16 cellular contexts compared by ENCODE assay signal in genomic region chr13:31908696-31909386, GRCh38.
A peak's percentile ranks its signal among the peaks of the same experiment; 100 is the strongest.
DNase-seq lines count a peak whose midpoint lies in the region; ATAC-seq and TF ChIP-seq lines count a peak whose summit lies in the region.
"Had no signal": no experiment of that assay in that cellular context is flagged by ENCODE, and none has a peak within 500 bp of the region (broad histone marks: within the 10 kb centered on the region; RNA-seq: fewer than 3 reads in every experiment).

No MANE protein-coding gene starts in this region.

- peaks cover 27% of the 10 kb centered on the region for H3K4me1 Mint-ChIP-seq in T-helper 1 cell treated with Interleukin-12 subunit alpha and Interleukin-12 subunit beta and Interleukin-4 antibody, amounts not matched to agents 30 μg/mL and 1 μg/mL, for 36 hours (ENCODE audit: low read depth)

- H3K27ac ChIP-seq in OCI-LY3 (ENCODE audit: low read length) (no peak overlapping the region), heart left ventricle (peak overlapping the region in 10 of 12 donors; percentile 16 to 69 (median 46)), subcutaneous abdominal adipose tissue (ENCODE audit: low read depth, low read length) (peak overlapping the region; percentile 47)
- H3K27ac ChIP-seq: A549 had no signal

- peaks cover 15% of the 10 kb centered on the region for H3K27me3 ChIP-seq in OCI-LY3 (ENCODE audit: low read depth, low read length)
- H3K27me3 ChIP-seq in heart left ventricle, result no peaks in the 10 kb centered on the region
- no peaks in the 10 kb centered on the region for H3K27me3 ChIP-seq in subcutaneous abdominal adipose tissue (ENCODE audit: control insufficient read depth in 5 of 5, insufficient read depth in 4 of 5, low read length in 5 of 5)
- H3K27me3 ChIP-seq: tibial nerve had no signal

- TF ChIP-seq CTCF in OCI-LY3 (IDR thresholded peaks at IDR 0.05; ENCODE audit: low read depth, low read length) (no peak), heart left ventricle (IDR thresholded peaks at IDR 0.05) (no peak)

- WGBS in heart left ventricle, 4 donors, result 59 to 66% (median 63%) methylated on average over 4 of the region's 4 CpGs

- peak in 3 of 4 donors; percentile 7 to 49 (median 37) for ATAC-seq in heart left ventricle
- ATAC-seq in activated CD4-positive, CD25-positive, alpha-beta regulatory T cell treated with anti-CD3 and anti-CD28 coated beads, Interleukin-2, amount 50 U/mL, for 24 hours, result no peak
- ATAC-seq: A549, Panc1 had no signal

- no peak for TF ChIP-seq POLR2A in heart left ventricle (IDR thresholded peaks at IDR 0.05)

- DNase-seq in T-helper 1 cell, result no peak
- DNase-seq in heart left ventricle, result no peak
- no peak for DNase-seq in NCI-H2196 treated with DMSO at 0.1 percent for 48 hours (lab: John Stamatoyannopoulos, UW; ENCODE audit: unreplicated experiment)
- no peak for DNase-seq in NCI-H446 (lab: John Stamatoyannopoulos, UW)
- DNase-seq: activated naive CD8-positive, alpha-beta T cell treated with anti-CD3 and anti-CD28 coated beads for 36 hours; DND-41; NCI-H187; stimulated activated CD4-positive, alpha-beta T cell treated with anti-CD3 and anti-CD28 coated beads, Interleukin-12 subunit alpha, Interleukin-12 subunit beta, amount 100 ng/mL, for 4 hours had no signal

- H3K9ac ChIP-seq in OCI-LY3 (ENCODE audit: low read length), result no peak overlapping the region
- H3K9ac ChIP-seq in subcutaneous abdominal adipose tissue (ENCODE audit: low read length in 5 of 5), result peak overlapping the region in 1 of 5 donors; percentile 44

- no peaks in the 10 kb centered on the region for H3K36me3 Mint-ChIP-seq in T-helper 1 cell treated with Interleukin-12 subunit alpha and Interleukin-12 subunit beta and Interleukin-4 antibody, amounts not matched to agents 30 μg/mL and 1 μg/mL, for 36 hours (ENCODE audit: low read depth)
- H3K36me3 Mint-ChIP-seq: activated naive CD8-positive, alpha-beta T cell treated with anti-CD3 and anti-CD28 coated beads for 36 hours had no signal

- peaks cover 33% of the 10 kb centered on the region for H3K27me3 Mint-ChIP-seq in T-helper 1 cell treated with Interleukin-12 subunit alpha and Interleukin-12 subunit beta and Interleukin-4 antibody, amounts not matched to agents 30 μg/mL and 1 μg/mL, for 36 hours (ENCODE audit: low read depth)
- H3K27me3 Mint-ChIP-seq: activated naive CD8-positive, alpha-beta T cell treated with anti-CD3 and anti-CD28 coated beads for 36 hours had no signal

- peak overlapping the region; percentile 17 for H3K4me3 Mint-ChIP-seq in T-helper 1 cell treated with Interleukin-12 subunit alpha and Interleukin-12 subunit beta and Interleukin-4 antibody, amounts not matched to agents 30 μg/mL and 1 μg/mL, for 36 hours
- H3K4me3 Mint-ChIP-seq: activated naive CD8-positive, alpha-beta T cell treated with anti-CD3 and anti-CD28 coated beads for 36 hours; neural crest cell had no signal

- H3K27ac Mint-ChIP-seq in T-helper 1 cell treated with Interleukin-12 subunit alpha and Interleukin-12 subunit beta and Interleukin-4 antibody, amounts not matched to agents 30 μg/mL and 1 μg/mL, for 36 hours, result no peak overlapping the region
- H3K27ac Mint-ChIP-seq: activated naive CD8-positive, alpha-beta T cell treated with anti-CD3 and anti-CD28 coated beads for 36 hours had no signal

- H3K9me3 ChIP-seq in OCI-LY3 (ENCODE audit: insufficient read depth, low read length), result no peaks in the 10 kb centered on the region
- H3K9me3 ChIP-seq in heart left ventricle, result no peaks in the 10 kb centered on the region
- no peaks in the 10 kb centered on the region for H3K9me3 ChIP-seq in subcutaneous abdominal adipose tissue (ENCODE audit: control insufficient read depth in 5 of 5, low read length in 5 of 5)
- H3K9me3 ChIP-seq: A549, tibial nerve had no signal

- H3K36me3 ChIP-seq in OCI-LY3 (replicated peaks; ENCODE audit: low read depth, low read length) (no peaks in the 10 kb centered on the region), heart left ventricle (no peaks in the 10 kb centered on the region), subcutaneous abdominal adipose tissue (ENCODE audit: control insufficient read depth in 5 of 5, insufficient read depth in 5 of 5, low read length in 5 of 5) (no peaks in the 10 kb centered on the region)
- H3K36me3 ChIP-seq: tibial nerve had no signal

- no peak overlapping the region for H2AFZ ChIP-seq in OCI-LY3 (ENCODE audit: low read depth, low read length)

- no peak overlapping the region for H3K4me3 ChIP-seq in OCI-LY3 (ENCODE audit: low read length)
- H3K4me3 ChIP-seq in heart left ventricle, result no peak overlapping the region
- no peak overlapping the region for H3K4me3 ChIP-seq in subcutaneous abdominal adipose tissue (ENCODE audit: low read depth in 1 of 5, low read length in 5 of 5)
- H3K4me3 ChIP-seq: A549, tibial nerve had no signal

- H4K20me1 ChIP-seq in OCI-LY3 (ENCODE audit: insufficient read depth, low read length), result no peaks in the 10 kb centered on the region

- H3K9me3 Mint-ChIP-seq in T-helper 1 cell treated with Interleukin-12 subunit alpha and Interleukin-12 subunit beta and Interleukin-4 antibody, amounts not matched to agents 30 μg/mL and 1 μg/mL, for 36 hours, result no peaks in the 10 kb centered on the region
- H3K9me3 Mint-ChIP-seq: activated naive CD8-positive, alpha-beta T cell treated with anti-CD3 and anti-CD28 coated beads for 36 hours; neural crest cell had no signal

- no peaks in the 10 kb centered on the region for H3K79me2 ChIP-seq in OCI-LY3 (ENCODE audit: low read length)

- intact Hi-C loops in heart left ventricle (cut with DNase I), result loop anchor here in 3 of 10 donors (5.0 kb wide), 2 partner anchors 398 to 403 kb away; no protein-coding TSS in a partner anchor

- H3K4me1 ChIP-seq in OCI-LY3 (ENCODE audit: low read length) (peaks cover 30% of the 10 kb centered on the region), heart left ventricle (peaks cover 4 to 71% (median 38%) of the 10 kb centered on the region in 12 donors), subcutaneous abdominal adipose tissue (ENCODE audit: control insufficient read depth in 5 of 5, insufficient read depth in 5 of 5, low read length in 5 of 5) (peaks cover 7 to 36% (median 25%) of the 10 kb centered on the region in 5 donors)
- H3K4me1 ChIP-seq: A549 had no signal

- H3K4me2 ChIP-seq in OCI-LY3 (ENCODE audit: low read length), result peak overlapping the region; percentile 25
- H3K4me2 ChIP-seq: A549 had no signal

Comparison
In these comparisons a context has a peak if more than half of its experiments do, and no peak if none do; other contexts are left out.
1. ATAC-seq: peak in heart left ventricle (3 of 4); none in activated CD4-positive, CD25-positive, alpha-beta regulatory T cell treated with anti-CD3 and anti-CD28 coated beads, Interleukin-2, amount 50 U/mL, for 24 hours (0 of 2).